In the genomic region with DNA sequence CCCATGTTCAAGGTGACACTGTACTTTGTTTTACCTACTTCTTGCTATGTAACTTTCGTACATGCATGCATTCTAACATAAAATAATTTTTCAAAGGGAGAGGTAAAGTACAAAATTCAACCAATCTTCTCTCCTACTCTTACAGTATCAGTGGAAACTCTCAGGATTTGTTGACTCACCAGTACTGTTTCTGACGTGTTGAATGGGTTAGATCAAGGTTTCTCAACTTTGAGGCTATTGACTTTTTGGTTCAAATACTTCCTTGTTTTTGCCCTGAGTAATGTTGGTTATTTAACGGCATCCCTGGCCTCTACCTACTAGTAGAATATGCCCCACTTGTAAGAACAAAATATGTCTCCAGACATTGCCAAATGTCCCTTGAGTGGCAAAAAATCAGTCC, we compare ENCODE assay signal across 17 cellular contexts.
DNase-seq lines count a peak whose midpoint lies in the region; ATAC-seq and TF ChIP-seq lines count a peak whose summit lies in the region.
"Had no signal": no experiment of that assay in that cellular context is flagged by ENCODE, and none has a peak within 500 bp of the region (broad histone marks: within the 10 kb centered on the region; RNA-seq: fewer than 3 reads in every experiment).

No MANE protein-coding gene starts in this region.

- ATAC-seq in esophagus mucosa (peak; percentile 63), left lobe of liver (no peak)
- ATAC-seq: CD8-positive, alpha-beta T cell; GM12878 had no signal

- H3K9me2 ChIP-seq in OCI-LY7 (ENCODE audit: insufficient read depth, low read length), result no peaks in the 10 kb centered on the region

- TF ChIP-seq CTCF in Calu3 (IDR thresholded peaks at IDR 0.05; ENCODE audit: unreplicated experiment) (no peak), OCI-LY7 (conservative IDR thresholded peaks at IDR 0.05; ENCODE audit: low read length) (no peak)

- peaks cover 16% of the 10 kb centered on the region for H3K4me1 Mint-ChIP-seq in Calu3 (ENCODE audit: low read depth, unreplicated experiment)
- H3K4me1 Mint-ChIP-seq: B cell, H9 had no signal

- H2AFZ ChIP-seq in OCI-LY7 (ENCODE audit: low read length), result peak overlapping the region; percentile 84

- H3K9me3 ChIP-seq in OCI-LY7 (ENCODE audit: low read length), result peaks cover 9% of the 10 kb centered on the region; the same call in 1 of the 2 replicates

- no TSS peak for BruUV-seq in Calu3 (replicated peaks; lab: Mats Ljungman, UMichigan)
- no TSS peak for BruUV-seq in OCI-LY7 (replicated peaks; lab: Mats Ljungman, UMichigan)

- H3K9me3 Mint-ChIP-seq in Calu3 (ENCODE audit: low read depth, unreplicated experiment), result peaks cover 3% of the 10 kb centered on the region
- H3K9me3 Mint-ChIP-seq: H9 had no signal

- no peaks in the 10 kb centered on the region for H3K36me3 Mint-ChIP-seq in Calu3 (ENCODE audit: insufficient read depth, unreplicated experiment)
- H3K36me3 Mint-ChIP-seq: CD8-positive, alpha-beta T cell had no signal

- H4K20me1 ChIP-seq in OCI-LY7 (ENCODE audit: insufficient read depth, low read length), result no peaks in the 10 kb centered on the region
- H4K20me1 ChIP-seq: BLaER1 treated with 17β-estradiol and CSF1 and Interleukin-3, amounts not matched to agents 10 nM and 100 nM had no signal

- CTCF ChIA-PET in Calu3 (lab: Charles Lee), result no interaction called here
- CTCF ChIA-PET in OCI-LY7 (lab: Charles Lee; ENCODE audit: unreplicated experiment), result no interaction called here

- H3K4me1 ChIP-seq in OCI-LY7 (ENCODE audit: insufficient read depth, low read length, poor library complexity, severe bottlenecking), result peaks cover 8% of the 10 kb centered on the region

- POLR2A ChIA-PET in OCI-LY7 (lab: Charles Lee), result no interaction called here

- H3K4me2 ChIP-seq in OCI-LY7 (ENCODE audit: low read length), result no peak overlapping the region

- H3K27me3 Mint-ChIP-seq in Calu3 (ENCODE audit: unreplicated experiment), result no peaks in the 10 kb centered on the region

- H3K4me3 ChIP-seq in OCI-LY7 (ENCODE audit: low read depth, low read length, poor library complexity, severe bottlenecking), result no peak overlapping the region
- H3K4me3 ChIP-seq: BLaER1 treated with 17β-estradiol and CSF1 and Interleukin-3, amounts not matched to agents 10 nM and 100 nM; GM12878 had no signal

- H3K27ac Mint-ChIP-seq in Calu3 (ENCODE audit: unreplicated experiment), result peak overlapping the region; percentile 72
- H3K27ac Mint-ChIP-seq: B cell; CD8-positive, alpha-beta T cell; H9 had no signal

- intact Hi-C loops in Calu3 (cut with micrococcal nuclease; ENCODE audit: unreplicated experiment) (no loop called here), OCI-LY7 (cut with micrococcal nuclease; ENCODE audit: unreplicated experiment) (no loop called here)

- H3K36me3 ChIP-seq in OCI-LY7 (ENCODE audit: insufficient read depth, low read length), result no peaks in the 10 kb centered on the region; the same call in 1 of the 2 replicates
- H3K36me3 ChIP-seq: BLaER1 treated with 17β-estradiol and CSF1 and Interleukin-3, amounts not matched to agents 10 nM and 100 nM had no signal

- no peaks in the 10 kb centered on the region for H3K79me2 ChIP-seq in OCI-LY7 (ENCODE audit: insufficient read depth, low read depth, low read length)

- DNase-seq in Calu3 (peak; percentile 1), OCI-LY7 (ENCODE audit: low spot score) (no peak), dermis blood vessel endothelial cell (peak; percentile 17), left lobe of liver (ENCODE audit: low spot score) (no peak), NCI-H2107 treated with DMSO at 0.1 percent for 48 hours (lab: John Stamatoyannopoulos, UW; ENCODE audit: unreplicated experiment) (no peak)
- DNase-seq in stimulated activated naive CD4-positive, alpha-beta T cell (lab: John Stamatoyannopoulos, UW), result no peak
- DNase-seq: CD8-positive, alpha-beta T cell; DMS 273 treated with DMSO at 0.1 percent for 48 hours; DMS53; DND-41; EL; H9 had no signal

- H3K4me3 Mint-ChIP-seq in Calu3 (ENCODE audit: low read depth, unreplicated experiment), result no peak overlapping the region
- H3K4me3 Mint-ChIP-seq: B cell; CD8-positive, alpha-beta T cell; H9 had no signal

- H3K27ac ChIP-seq in OCI-LY7 (ENCODE audit: low read depth, low read length, poor library complexity, severe bottlenecking), result no peak overlapping the region
- H3K27ac ChIP-seq: HL-60 had no signal

Comparison
In these comparisons a context has a peak if more than half of its experiments do, and no peak if none do; other contexts are left out.
1. DNase-seq: peak in Calu3 (single experiment) and dermis blood vessel endothelial cell (single experiment); none in OCI-LY7 (single experiment), left lobe of liver (single experiment), NCI-H2107 treated with DMSO at 0.1 percent for 48 hours (single experiment) and stimulated activated naive CD4-positive, alpha-beta T cell (0 of 6).